In genomic region chr3:52388348-52388821, GRCh38 we compare ENCODE assay signal across 2 cellular contexts.
TF ChIP-seq lines count a peak whose summit lies in the region.

No MANE protein-coding gene starts in this region.

TF ChIP-seq in SK-N-SH, 30 proteins besides CTCF, POLR2A, EP300 and RAD21 (continued from another document):
- no peak for TF ChIP-seq FOSL2 (IDR thresholded peaks at IDR 0.05; ENCODE audit: borderline replicate concordance, low read depth)
TF ChIP-seq in SK-N-SH: peak in this region for 0.

TF ChIP-seq in SK-N-SH treated with all-trans-retinoic acid at 6 μM for 48 hours, 23 proteins besides CTCF, POLR2A, EP300 and RAD21 (continued from another document):
- TF ChIP-seq TCF4 (CRISPR knock-in tag; IDR thresholded peaks at IDR 0.05; ENCODE audit: borderline replicate concordance) = no peak
- no peak for TF ChIP-seq ZNF565 (CRISPR knock-in tag; conservative IDR thresholded peaks at IDR 0.05; ENCODE audit: low read depth)
